In the genomic region with DNA sequence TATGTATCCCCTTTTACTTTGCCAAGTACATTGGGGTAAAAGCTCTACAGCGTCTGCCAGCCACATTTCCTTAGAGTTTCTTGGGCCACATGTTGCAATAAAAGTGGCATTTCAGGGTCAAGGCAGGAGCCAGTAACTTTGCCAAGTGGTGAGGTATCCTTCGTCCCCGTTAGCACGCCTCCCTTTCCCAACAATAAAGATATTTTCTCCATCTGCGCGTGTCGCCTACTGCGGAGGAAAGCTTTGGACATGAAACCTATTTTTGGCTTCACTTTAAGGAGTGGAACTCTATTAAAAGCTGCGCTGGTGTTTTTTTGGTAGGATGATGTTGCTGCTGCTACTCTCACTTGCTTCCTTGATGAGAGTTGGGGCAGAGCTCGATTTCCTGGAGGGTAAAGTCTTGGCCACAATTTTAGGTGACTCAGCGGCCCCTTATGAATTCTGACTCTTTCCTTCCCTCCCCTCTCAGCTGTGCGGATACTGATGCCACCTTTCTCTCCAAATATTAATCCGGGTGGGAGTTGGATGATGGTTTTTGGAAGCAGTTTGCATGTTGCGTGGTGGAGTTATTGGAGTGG, we compare ENCODE assay signal across 1 cellular context.
TF ChIP-seq lines count a peak whose summit lies in the region.

No MANE protein-coding gene starts in this region.

TF ChIP-seq in H1, 55 proteins besides CTCF, POLR2A, EP300 and RAD21:
- no peak for TF ChIP-seq SRF (IDR thresholded peaks at IDR 0.05; ENCODE audit: low read depth, low read length)
- no peak for TF ChIP-seq NRF1 (IDR thresholded peaks at IDR 0.05; ENCODE audit: low read depth, low read length)
- no peak for TF ChIP-seq HDAC6 (IDR thresholded peaks at IDR 0.05; ENCODE audit: low read depth, low read length)
- no peak for TF ChIP-seq ZNF274 (IDR thresholded peaks at IDR 0.05; ENCODE audit: borderline replicate concordance, extremely low read depth, low read length)
- TF ChIP-seq BACH1 (IDR thresholded peaks at IDR 0.05; ENCODE audit: low read length): no peak
- no peak for TF ChIP-seq CHD1 (IDR thresholded peaks at IDR 0.05; ENCODE audit: low read depth, low read length)
- no peak for TF ChIP-seq SP1 (IDR thresholded peaks at IDR 0.05; ENCODE audit: low read depth, low read length)
- TF ChIP-seq SP4 (IDR thresholded peaks at IDR 0.05; ENCODE audit: low read length): no peak
- no peak for TF ChIP-seq HDAC2 (IDR thresholded peaks at IDR 0.05; ENCODE audit: borderline replicate concordance in 1 of 2, low read depth in 2 of 2, low read length in 2 of 2)
- no peak for TF ChIP-seq FOSL1 (IDR thresholded peaks at IDR 0.05; ENCODE audit: insufficient read depth, low read depth, low read length)
- TF ChIP-seq TAF1 (IDR thresholded peaks at IDR 0.05; ENCODE audit: low read depth, low read length): no peak
- TF ChIP-seq EZH2 (IDR thresholded peaks at IDR 0.05; ENCODE audit: low read depth, low read length, severe bottlenecking): no peak
- TF ChIP-seq POLR2AphosphoS5 (IDR thresholded peaks at IDR 0.05; ENCODE audit: low read depth, low read length): no peak
- no peak for TF ChIP-seq GABPA (IDR thresholded peaks at IDR 0.05; ENCODE audit: borderline replicate concordance, insufficient read depth, low read length)
